In genomic region chr1:25247829-25248754, GRCh38 we compare ENCODE assay signal across 1 cellular context.
TF ChIP-seq lines count a peak whose summit lies in the region.

No MANE protein-coding gene starts in this region.

TF ChIP-seq in HCT116, 20 proteins besides CTCF, POLR2A, EP300 and RAD21 (continued from another document):
- TF ChIP-seq ZBTB33 (IDR thresholded peaks at IDR 0.05; ENCODE audit: extremely low read depth, insufficient replicate concordance, low read length) = no peak
